ENCODE assay signal across 13 cellular contexts in the genomic region with DNA sequence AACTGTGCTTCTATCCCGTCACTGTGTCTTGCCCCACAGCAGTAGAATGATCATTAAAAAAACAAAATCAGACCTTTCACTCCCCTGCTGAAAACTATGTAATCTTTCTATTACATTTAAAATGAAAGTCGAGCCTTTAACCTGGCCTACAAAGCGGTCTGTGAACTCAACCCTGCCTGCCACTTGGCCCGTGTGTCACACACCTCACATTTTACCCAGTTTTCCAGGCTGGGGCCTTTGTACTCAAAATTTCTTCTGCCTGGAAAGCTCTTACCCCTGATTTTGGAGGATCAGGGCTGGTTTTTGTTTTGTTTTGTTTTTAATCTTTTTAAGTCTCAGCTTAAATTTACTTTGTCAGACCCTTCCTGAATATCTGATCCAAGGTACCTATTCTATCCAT.
"Had no signal": no experiment of that assay in that cellular context is flagged by ENCODE, and none has a peak within 500 bp of the region (broad histone marks: within the 10 kb centered on the region; RNA-seq: fewer than 3 reads in every experiment).

No MANE protein-coding gene starts in this region.

- H3K27me3 Mint-ChIP-seq: activated naive CD8-positive, alpha-beta T cell treated with anti-CD3 and anti-CD28 coated beads, Interleukin-2, amount 50 U/mL, for 24 hours; activated T-helper 17 cell treated with anti-CD3 and anti-CD28 coated beads, Interleukin-2, amount 50 U/mL, for 72 hours had no signal

- H3K9me3 ChIP-seq: sigmoid colon, stomach had no signal

- ATAC-seq: activated naive CD8-positive, alpha-beta T cell treated with anti-CD3 and anti-CD28 coated beads, Interleukin-2, amount 50 U/mL, for 24 hours; activated T-helper 17 cell treated with anti-CD3 and anti-CD28 coated beads, Interleukin-2, amount 50 U/mL, for 72 hours; esophagus mucosa had no signal

- H3K9me3 Mint-ChIP-seq: activated naive CD8-positive, alpha-beta T cell treated with anti-CD3 and anti-CD28 coated beads, Interleukin-2, amount 50 U/mL, for 24 hours; activated T-helper 17 cell treated with anti-CD3 and anti-CD28 coated beads, Interleukin-2, amount 50 U/mL, for 72 hours; nephron had no signal

- H3K27ac Mint-ChIP-seq: activated naive CD8-positive, alpha-beta T cell treated with anti-CD3 and anti-CD28 coated beads, Interleukin-2, amount 50 U/mL, for 24 hours had no signal

- H3K4me3 Mint-ChIP-seq: activated naive CD8-positive, alpha-beta T cell treated with anti-CD3 and anti-CD28 coated beads, Interleukin-2, amount 50 U/mL, for 24 hours; activated T-helper 17 cell treated with anti-CD3 and anti-CD28 coated beads, Interleukin-2, amount 50 U/mL, for 72 hours; nephron had no signal

- H3K27me3 ChIP-seq: sigmoid colon, stomach had no signal

- H3K4me3 ChIP-seq: sigmoid colon, stomach had no signal

- H3K27ac ChIP-seq: sigmoid colon, stomach, VCaP had no signal

- DNase-seq: activated CD4-positive, alpha-beta T cell treated with anti-CD3 and anti-CD28 coated beads, Interleukin-2, amount 50 U/mL, for 48 hours; activated naive CD4-positive, alpha-beta T cell treated with Interleukin-2 at 50 U/mL for 16 hours; activated naive CD8-positive, alpha-beta T cell treated with anti-CD3 and anti-CD28 coated beads, Interleukin-2, amount 50 U/mL, for 24 hours; hypothalamus; mesendoderm; sigmoid colon; stimulated activated CD4-positive, alpha-beta T cell treated with anti-CD3 and anti-CD28 coated beads, Interleukin-1b, Interleukin-23, amount 100 ng/mL, for 48 hours; stomach; T-helper 1 cell had no signal
